Comparison of ENCODE assay signal across 8 cellular contexts in genomic region chr1:6460349-6461236, GRCh38. TPM values are rescaled to one million over a fixed set of nuclear protein-coding genes. Genes with fewer than 3 reads are reported as not detected.
A peak's percentile ranks its signal among the peaks of the same experiment; 100 is the strongest.
DNase-seq lines count a peak whose midpoint lies in the region; ATAC-seq and TF ChIP-seq lines count a peak whose summit lies in the region.

No MANE protein-coding gene starts in this region.

- H3K79me2 ChIP-seq in GM23338 (replicated peaks; ENCODE audit: insufficient read depth), result no peaks in the 10 kb centered on the region

- H3K4me3 ChIP-seq in GM23338 (peak overlapping the region; percentile 37), gastrocnemius medialis (no peak overlapping the region)

- H3K36me3 Mint-ChIP-seq in GM23338 (ENCODE audit: low read depth), result peaks cover 12% of the 10 kb centered on the region

- H3K4me2 ChIP-seq in GM23338, result peak overlapping the region; percentile 78

- no peak for TF ChIP-seq POLR2A in gastrocnemius medialis (IDR thresholded peaks at IDR 0.05)

- intact Hi-C loops in gastrocnemius medialis (cut with DNase I; ENCODE audit: low total_unique reads), result no loop called here

- H2AFZ ChIP-seq in GM23338, result no peak overlapping the region

- peak; percentile 19 for ATAC-seq in GM23338
- no peak for ATAC-seq in HG02642 (IDR thresholded peaks at IDR 0.05; ENCODE audit: poor library complexity, unreplicated experiment)
- ATAC-seq in GM18511 (IDR thresholded peaks at IDR 0.05; ENCODE audit: unreplicated experiment), result no peak
- ATAC-seq in gastrocnemius medialis, result no peak

- no peak overlapping the region for H3K27ac Mint-ChIP-seq in GM23338

- peaks cover 14% of the 10 kb centered on the region; the same call in 1 of the 2 replicates for H3F3A ChIP-seq in GM23338 (replicated peaks; ENCODE audit: low read depth)

- H3K4me1 ChIP-seq in GM23338 (ENCODE audit: insufficient read depth) (peaks cover 12% of the 10 kb centered on the region), gastrocnemius medialis (no peaks in the 10 kb centered on the region)

- peak overlapping the region; percentile 63; the same call in 1 of the 2 replicates for H3K27ac ChIP-seq in GM23338 (ENCODE audit: low read depth)
- no peak overlapping the region for H3K27ac ChIP-seq in gastrocnemius medialis

- H3K36me3 ChIP-seq in GM23338 (ENCODE audit: insufficient read depth), result no peaks in the 10 kb centered on the region
- no peaks in the 10 kb centered on the region for H3K36me3 ChIP-seq in gastrocnemius medialis

- peaks cover 23% of the 10 kb centered on the region for H3K27me3 Mint-ChIP-seq in GM23338 (ENCODE audit: insufficient read depth, low read depth, poor library complexity)

- H3K9me2 ChIP-seq in GM23338 (ENCODE audit: insufficient read depth), result no peaks in the 10 kb centered on the region

- peaks cover 29% of the 10 kb centered on the region for H3K4me1 Mint-ChIP-seq in GM23338

- H3K9me3 Mint-ChIP-seq in GM23338, result no peaks in the 10 kb centered on the region; the same call in 2 of the 3 replicates

- H4K20me1 ChIP-seq in GM23338 (replicated peaks; ENCODE audit: insufficient read depth), result no peaks in the 10 kb centered on the region

- DNase-seq in GM23338 (ENCODE audit: low spot score) (no peak), germinal center (ENCODE audit: low spot score) (peak; percentile 61), globus pallidus (ENCODE audit: low spot score) (no peak), gastrocnemius medialis (no peak)
- peak in 2 of 3 experiments; percentile 55 to 61 for DNase-seq in activated CD8-positive, alpha-beta memory T cell treated with anti-CD3 and anti-CD28 coated beads for 48 hours (ENCODE audit: low read depth in 2 of 3, low spot score in 2 of 3)
- peak; percentile 85 for DNase-seq in stimulated activated CD8-positive, alpha-beta memory T cell treated with anti-CD3 and anti-CD28 coated beads, Interleukin-12 subunit alpha, Interleukin-12 subunit beta, amount 100 ng/mL, for 4 hours (ENCODE audit: low read depth)

- in situ Hi-C loops in gastrocnemius medialis (cut with MboI; ENCODE audit: low sequenced_read_pairs in 4 of 4), result no loop called here

- H3K27me3 ChIP-seq in GM23338 (ENCODE audit: insufficient read depth) (peaks cover 15% of the 10 kb centered on the region), gastrocnemius medialis (peaks cover 42 to 50% (median 42%) of the 10 kb centered on the region in 3 donors)

- H3K4me3 Mint-ChIP-seq in GM23338, result peak overlapping the region; percentile 53

- TF ChIP-seq CTCF in GM23338 (conservative IDR thresholded peaks at IDR 0.05; ENCODE audit: low read depth in 2 of 2) (no peak), gastrocnemius medialis (IDR thresholded peaks at IDR 0.05 in 4 of 5, conservative IDR thresholded peaks at IDR 0.05 in 1 of 5) (no peak)

- no peaks in the 10 kb centered on the region for H3K9me3 ChIP-seq in gastrocnemius medialis

TF ChIP-seq in GM23338, 12 proteins besides CTCF, POLR2A, EP300 and RAD21 (continues in another document):
- no peak for TF ChIP-seq ETS1 (IDR thresholded peaks at IDR 0.05)
- no peak for TF ChIP-seq ZNF462 (CRISPR knock-in tag; IDR thresholded peaks at IDR 0.05)
- no peak for TF ChIP-seq STAT1 (IDR thresholded peaks at IDR 0.05; ENCODE audit: unreplicated experiment)
- no peak for TF ChIP-seq JUNB (IDR thresholded peaks at IDR 0.05; ENCODE audit: unreplicated experiment)
- no peak for TF ChIP-seq EZH2 (IDR thresholded peaks at IDR 0.05; ENCODE audit: low read depth, unreplicated experiment)
- TF ChIP-seq EZH2phosphoT487 (IDR thresholded peaks at IDR 0.05; ENCODE audit: unreplicated experiment), result no peak
- no peak for TF ChIP-seq ZNF114 (CRISPR knock-in tag; IDR thresholded peaks at IDR 0.05)
- TF ChIP-seq ZNF331 (CRISPR knock-in tag; IDR thresholded peaks at IDR 0.05; ENCODE audit: low read depth), result no peak

RNA-seq across cellular contexts. Expression of gene TNFRSF25, which starts 5.4 kb away (rescaled TPM):
- total RNA-seq in GM23338 (2014; rRNA removed; shearing (Covaris generic)), result 25.3 and 26.3 TPM in 2 replicates
- polyA plus RNA-seq in GM23338 (2016; fragmentation: Nextera tagmentation; extraction: Ambion mirVana), result 13.6 and 15.2 TPM in 2 replicates
- total RNA-seq in gastrocnemius medialis, result 1 to 10 TPM; 1.0 to 4.2 (median 2.7) TPM

RNA-seq across cellular contexts. Expression of gene PLEKHG5, which starts 30.9 kb away (rescaled TPM):
- total RNA-seq in GM23338 (2014; rRNA removed; shearing (Covaris generic)), result 25.8 and 26.4 TPM in 2 replicates
- polyA plus RNA-seq in GM23338 (2016; fragmentation: Nextera tagmentation; extraction: Ambion mirVana), result 9.0 and 10.2 TPM in 2 replicates
- 1 to 10 TPM; 1.2 to 2.3 (median 1.6) TPM for total RNA-seq in gastrocnemius medialis

RNA-seq across cellular contexts. Expression of gene ESPN, which starts 36.0 kb away (rescaled TPM):
- total RNA-seq in GM23338 (2014; rRNA removed; shearing (Covaris generic)), result 12.7 and 13.6 TPM in 2 replicates
- 12.2 and 13.5 TPM in 2 replicates for polyA plus RNA-seq in GM23338 (2016; fragmentation: Nextera tagmentation; extraction: Ambion mirVana)
- total RNA-seq in gastrocnemius medialis, result under 1 TPM in 1 of 4 donors, not detected in 3; 0.41 TPM

RNA-seq across cellular contexts. Expression of gene HES2, which starts 40.9 kb away (rescaled TPM):
- 1.2 and 1.6 TPM in 2 replicates for total RNA-seq in GM23338 (2014; rRNA removed; shearing (Covaris generic))
- 1.1 and 2.1 TPM in 2 replicates for polyA plus RNA-seq in GM23338 (2016; fragmentation: Nextera tagmentation; extraction: Ambion mirVana)
- total RNA-seq in gastrocnemius medialis, result under 1 TPM in 1 of 4 donors, not detected in 3; 0.24 TPM

Comparison
In these comparisons a context has a peak if more than half of its experiments do, and no peak if none do; other contexts are left out.
1. DNase-seq: peak in activated CD8-positive, alpha-beta memory T cell treated with anti-CD3 and anti-CD28 coated beads for 48 hours (2 of 3), germinal center (single experiment) and stimulated activated CD8-positive, alpha-beta memory T cell treated with anti-CD3 and anti-CD28 coated beads, Interleukin-12 subunit alpha, Interleukin-12 subunit beta, amount 100 ng/mL, for 4 hours (single experiment); none in GM23338 (single experiment), globus pallidus (single experiment) and gastrocnemius medialis (0 of 2).